In the genomic region with DNA sequence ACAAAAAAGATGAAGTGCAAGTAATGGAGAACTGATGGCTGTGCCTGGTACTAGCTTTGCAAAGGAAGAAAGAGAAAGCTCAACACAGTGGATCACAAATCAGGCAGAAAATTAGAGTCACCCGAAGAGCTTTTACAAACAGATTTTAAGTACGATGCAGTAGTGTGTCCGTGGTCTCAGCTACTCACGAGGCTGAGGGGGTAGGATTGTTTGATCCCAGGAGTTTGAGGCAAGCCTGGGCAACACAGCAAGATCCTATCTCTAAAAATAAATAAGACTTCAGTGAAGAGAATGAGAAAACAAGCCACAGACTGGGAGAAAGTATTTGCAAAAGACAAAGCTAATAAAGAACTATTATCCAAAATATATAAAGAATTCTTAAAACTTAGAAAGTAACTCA, we compare ENCODE assay signal across 17 cellular contexts. TPM values are rescaled to one million over a fixed set of nuclear protein-coding genes. Genes with fewer than 3 reads are reported as not detected.
DNase-seq lines count a peak whose midpoint lies in the region; ATAC-seq and TF ChIP-seq lines count a peak whose summit lies in the region.
"Had no signal": no experiment of that assay in that cellular context is flagged by ENCODE, and none has a peak within 500 bp of the region (broad histone marks: within the 10 kb centered on the region; RNA-seq: fewer than 3 reads in every experiment).

No MANE protein-coding gene starts in this region.

- H3K36me3 Mint-ChIP-seq in stimulated activated naive CD8-positive, alpha-beta T cell treated with anti-CD3 and anti-CD28 coated beads, Interleukin-15, Interleukin-2, amounts not matched to agents 100 ng/mL and 50 ng/mL, for 24 hours (ENCODE audit: low read depth): peaks cover 51% of the 10 kb centered on the region
- H3K36me3 Mint-ChIP-seq in WTC11 (peaks cover 24% of the 10 kb centered on the region), mesothelial cell of epicardium (peaks cover 38% of the 10 kb centered on the region)

- DNase-seq in stimulated activated naive CD8-positive, alpha-beta T cell treated with anti-CD3 and anti-CD28 coated beads, Interleukin-15, amount 100 ng/mL, for 72 hours: no peak
- no peak for DNase-seq in WTC11 (ENCODE audit: low spot score)
- DNase-seq in mesothelial cell of epicardium (ENCODE audit: low spot score in 2 of 2, unreplicated experiment in 2 of 2): no peak
- no peak for DNase-seq in NCI-H774 (lab: John Stamatoyannopoulos, UW)
- no peak for DNase-seq in CD1c-positive myeloid dendritic cell (ENCODE audit: extremely low spot score)
- DNase-seq: ACHN; COR-L47; GDM1; GM23248; NCI-H1105 treated with DMSO at 0.1 percent for 48 hours; NCI-H1694; NCI-H2081 treated with DMSO at 0.1 percent for 48 hours; NK-92 treated with Interleukin-12 subunit alpha and Interleukin-12 subunit beta, amount 100 ng/mL, for 24 hours; SHP77 had no signal

- peaks cover 46% of the 10 kb centered on the region for H3K4me1 Mint-ChIP-seq in stimulated activated naive CD8-positive, alpha-beta T cell treated with anti-CD3 and anti-CD28 coated beads, Interleukin-15, Interleukin-2, amounts not matched to agents 100 ng/mL and 50 ng/mL, for 24 hours (ENCODE audit: low read depth)
- peaks cover 33% of the 10 kb centered on the region for H3K4me1 Mint-ChIP-seq in stimulated activated naive CD8-positive, alpha-beta T cell treated with anti-CD3 and anti-CD28 coated beads, Interleukin-15, amount 100 ng/mL, for 72 hours
- H3K4me1 Mint-ChIP-seq in WTC11 (peaks cover 19% of the 10 kb centered on the region), mesothelial cell of epicardium (peaks cover 16% of the 10 kb centered on the region)

- TF ChIP-seq CTCF in WTC11 (IDR thresholded peaks at IDR 0.05): no peak
- TF ChIP-seq CTCF in mesothelial cell of epicardium (IDR thresholded peaks at IDR 0.05; ENCODE audit: unreplicated experiment): no peak

- CTCF ChIA-PET in WTC11 (lab: Charles Lee): no interaction called here

- H3K27me3 Mint-ChIP-seq in stimulated activated naive CD8-positive, alpha-beta T cell treated with anti-CD3 and anti-CD28 coated beads, Interleukin-15, Interleukin-2, amounts not matched to agents 100 ng/mL and 50 ng/mL, for 24 hours: no peaks in the 10 kb centered on the region
- no peaks in the 10 kb centered on the region for H3K27me3 Mint-ChIP-seq in stimulated activated naive CD8-positive, alpha-beta T cell treated with anti-CD3 and anti-CD28 coated beads, Interleukin-15, amount 100 ng/mL, for 72 hours
- H3K27me3 Mint-ChIP-seq in WTC11 (ENCODE audit: low read depth): no peaks in the 10 kb centered on the region
- H3K27me3 Mint-ChIP-seq in mesothelial cell of epicardium (ENCODE audit: low read depth): no peaks in the 10 kb centered on the region

- H3K9me3 Mint-ChIP-seq in stimulated activated naive CD8-positive, alpha-beta T cell treated with anti-CD3 and anti-CD28 coated beads, Interleukin-15, Interleukin-2, amounts not matched to agents 100 ng/mL and 50 ng/mL, for 24 hours: peaks cover 4% of the 10 kb centered on the region
- H3K9me3 Mint-ChIP-seq in stimulated activated naive CD8-positive, alpha-beta T cell treated with anti-CD3 and anti-CD28 coated beads, Interleukin-15, amount 100 ng/mL, for 72 hours: peaks cover 0 to 9% of the 10 kb centered on the region in 2 donors
- H3K9me3 Mint-ChIP-seq in WTC11 (no peaks in the 10 kb centered on the region), mesothelial cell of epicardium (peaks cover 13% of the 10 kb centered on the region)

- H3K27ac Mint-ChIP-seq in stimulated activated naive CD8-positive, alpha-beta T cell treated with anti-CD3 and anti-CD28 coated beads, Interleukin-15, Interleukin-2, amounts not matched to agents 100 ng/mL and 50 ng/mL, for 24 hours: peak overlapping the region; percentile 46
- peak overlapping the region in 1 of 2 donors; percentile 6 for H3K27ac Mint-ChIP-seq in stimulated activated naive CD8-positive, alpha-beta T cell treated with anti-CD3 and anti-CD28 coated beads, Interleukin-15, amount 100 ng/mL, for 72 hours
- H3K27ac Mint-ChIP-seq in WTC11 (peak overlapping the region; percentile 21; the same call in 1 of the 2 replicates), mesothelial cell of epicardium (peak overlapping the region; percentile 1)

- H3K4me3 Mint-ChIP-seq in stimulated activated naive CD8-positive, alpha-beta T cell treated with anti-CD3 and anti-CD28 coated beads, Interleukin-15, Interleukin-2, amounts not matched to agents 100 ng/mL and 50 ng/mL, for 24 hours: no peak overlapping the region
- H3K4me3 Mint-ChIP-seq in stimulated activated naive CD8-positive, alpha-beta T cell treated with anti-CD3 and anti-CD28 coated beads, Interleukin-15, amount 100 ng/mL, for 72 hours: no peak overlapping the region
- no peak overlapping the region for H3K4me3 Mint-ChIP-seq in WTC11
- no peak overlapping the region for H3K4me3 Mint-ChIP-seq in mesothelial cell of epicardium

- ATAC-seq in stimulated activated naive CD8-positive, alpha-beta T cell treated with anti-CD3 and anti-CD28 coated beads, Interleukin-15, amount 100 ng/mL, for 72 hours: no peak
- ATAC-seq in WTC11: no peak
- no peak for ATAC-seq in GM21390 (IDR thresholded peaks at IDR 0.05; ENCODE audit: unreplicated experiment)
- ATAC-seq: K562 had no signal

- POLR2A ChIA-PET in WTC11 (lab: Charles Lee): no interaction called here

TF ChIP-seq in WTC11, 78 proteins besides CTCF, POLR2A, EP300 and RAD21:
- TF ChIP-seq KAT7 (CRISPR knock-in tag; IDR thresholded peaks at IDR 0.05; ENCODE audit: borderline replicate concordance) (no peak), SMAD4 (CRISPR knock-in tag; IDR thresholded peaks at IDR 0.05) (no peak), MYBL2 (CRISPR knock-in tag; IDR thresholded peaks at IDR 0.05) (no peak), SMAD3 (CRISPR knock-in tag; IDR thresholded peaks at IDR 0.05; ENCODE audit: borderline replicate concordance) (no peak), GTF2I (CRISPR knock-in tag; conservative IDR thresholded peaks at IDR 0.05) (no peak), ELF4 (CRISPR knock-in tag; IDR thresholded peaks at IDR 0.05; ENCODE audit: low read depth) (no peak), CREB1 (CRISPR knock-in tag; IDR thresholded peaks at IDR 0.05) (no peak)
TF ChIP-seq in WTC11: peak in this region for 0.

RNA-seq across cellular contexts. Expression of a gene that starts 46.4 kb away (rescaled TPM):
- total RNA-seq in WTC11 (2021) (74.4 to 86.2 TPM (median 80.7 TPM) in 3 replicates), mesothelial cell of epicardium (91.0 to 97.5 TPM (median 94.8 TPM) in 3 replicates)
